Comparison of ENCODE assay signal across 5 cellular contexts in the genomic region with DNA sequence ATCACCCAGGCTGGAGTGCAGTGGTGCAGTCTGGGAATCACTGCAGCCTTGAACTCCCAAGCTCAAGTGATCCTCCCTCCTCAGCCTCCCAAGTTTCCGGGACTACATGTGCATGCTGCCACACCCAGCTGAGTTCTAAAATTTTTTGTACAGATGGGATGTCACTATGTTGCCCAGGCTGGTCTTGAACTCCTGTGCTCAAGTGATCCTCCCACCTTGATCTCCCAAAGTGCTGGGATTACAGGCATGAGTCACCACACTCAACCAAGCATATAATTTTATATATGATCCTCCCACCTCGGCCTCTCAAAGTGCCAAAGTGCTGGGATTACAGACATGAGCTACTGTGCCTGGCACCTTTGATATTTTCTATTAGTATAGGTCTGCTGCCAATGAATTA. TPM values are rescaled to one million over a fixed set of nuclear protein-coding genes. Genes with fewer than 3 reads are reported as not detected.
DNase-seq lines count a peak whose midpoint lies in the region; ATAC-seq, FAIRE-seq and TF ChIP-seq lines count a peak whose summit lies in the region.
"Not testable (repeated sequence)": the region's sequence is repeated elsewhere in the genome, so short reads cannot be mapped to it uniquely, and the experiment has no call there.

No MANE protein-coding gene starts in this region.

- 57% methylated on average over 2 of the region's 2 CpGs for WGBS in A549 (ENCODE audit: missing lambda C conversion rate)

- CTCF ChIA-PET in A549 (lab: Yijun Ruan, JAX) = interaction anchor here (0.7 kb wide), 1 partner anchor 321 kb away, joined by 3 read pairs; no protein-coding TSS in a partner anchor
- CTCF ChIA-PET in HEK293 (lab: Yijun Ruan, JAX) = not testable (repeated sequence)

- not testable (repeated sequence) for H3K27ac ChIP-seq in A549; HEK293 (ENCODE audit: extremely low read depth, low read depth, low read length)

- H3K9me3 ChIP-seq in A549; HEK293 (ENCODE audit: control insufficient read depth, insufficient read depth, low read depth, low read length): not testable (repeated sequence)

- H3K36me3 ChIP-seq in HEK293 (ENCODE audit: control insufficient read depth in 2 of 2, insufficient read depth in 1 of 2, low read length in 2 of 2) = not testable (repeated sequence)

- not testable (repeated sequence) for DNase-seq in A549 (ENCODE audit: low read depth in 1 of 2, low spot score in 1 of 2)
- DNase-seq in DMS53 (lab: John Stamatoyannopoulos, UW) = peak; percentile 6
- peak; percentile 3 for DNase-seq in M059J (ENCODE audit: low read depth)
- peak; percentile 28 for DNase-seq in NCI-H69 (lab: John Stamatoyannopoulos, UW)

- H3K4me2 ChIP-seq in A549 = not testable (repeated sequence)

- TF ChIP-seq RAD21 in A549 (conservative IDR thresholded peaks at IDR 0.05 in 1 of 2, IDR thresholded peaks at IDR 0.05 in 1 of 2) = not testable (repeated sequence)

- not testable (repeated sequence) for ATAC-seq in A549

- not testable (repeated sequence) for TF ChIP-seq EP300 in A549 (IDR thresholded peaks at IDR 0.05)

- H3K4me3 ChIP-seq in A549; HEK293 (ENCODE audit: low read depth, low read length): not testable (repeated sequence)

- not testable (repeated sequence) for FAIRE-seq in A549 (lab: Jason Lieb, UNC)

- TF ChIP-seq POLR2A in A549 (IDR thresholded peaks at IDR 0.05; ENCODE audit: low read length) = not testable (repeated sequence)

- not testable (repeated sequence) for TF ChIP-seq CTCF in A549 (IDR thresholded peaks at IDR 0.05); HEK293 (tag by site-specific recombination; IDR thresholded peaks at IDR 0.05)

- POLR2A ChIA-PET in A549 (lab: Yijun Ruan, JAX); HEK293 (lab: Yijun Ruan, JAX): not testable (repeated sequence)

- not testable (repeated sequence) for H3K4me1 ChIP-seq in A549; HEK293 (ENCODE audit: control insufficient read depth, insufficient read depth, low read length)

TF ChIP-seq in A549, 52 proteins besides CTCF, POLR2A, EP300 and RAD21:
- not testable (repeated sequence) for TF ChIP-seq FOSL2 (IDR thresholded peaks at IDR 0.05)
- TF ChIP-seq FOSL2 (CRISPR knock-in tag; IDR thresholded peaks at IDR 0.05) = peak; percentile 40
TF ChIP-seq in A549: peak in this region for 1; not testable (repeated sequence) for 51.

TF ChIP-seq in HEK293, 187 proteins besides CTCF, POLR2A, EP300 and RAD21:
- TF ChIP-seq OSR2 (tag by site-specific recombination; IDR thresholded peaks at IDR 0.05) (peak; percentile 29; the same call in 1 of the 2 replicates), WT1 (tag by site-specific recombination; IDR thresholded peaks at IDR 0.05) (peak; percentile 59), ZFHX2 (tag by site-specific recombination; conservative IDR thresholded peaks at IDR 0.05) (0 out of 2 replicates have a peak, but pooled peaks have one; percentile 21), SP7 (tag by site-specific recombination; IDR thresholded peaks at IDR 0.05) (peak; percentile 91)

RNA-seq across cellular contexts. Expression of gene RNFT1, which starts 7.2 kb away (rescaled TPM):
- polyA plus RNA-seq in A549 (2011; rRNA removed) = 28.9 and 29.9 TPM in 2 replicates
- 10.9 and 13.7 TPM in 2 replicates for polyA plus RNA-seq in A549 (2012; cell fraction: cytosol; rRNA removed)
- polyA plus RNA-seq in A549 (2012; cell fraction: nucleus; rRNA removed) = 10.6 and 14.4 TPM in 2 replicates
- polyA plus RNA-seq in A549 (2017; fragmentation: RNase III; extraction: RNeasy Plus Mini Kit Qiagen cat#74134 plus additional on column Dnase treatment) = 16.2 to 18.0 TPM (median 17.0 TPM) in 3 replicates
- polyA minus RNA-seq in A549 (2011; rRNA and poly(A)+ RNA removed) = 14.7 and 14.8 TPM in 2 replicates
- 21.9 and 27.1 TPM in 2 replicates for total RNA-seq in M059J (2014; rRNA removed; shearing (Covaris generic))
